ENCODE assay signal across 17 cellular contexts in the genomic region with DNA sequence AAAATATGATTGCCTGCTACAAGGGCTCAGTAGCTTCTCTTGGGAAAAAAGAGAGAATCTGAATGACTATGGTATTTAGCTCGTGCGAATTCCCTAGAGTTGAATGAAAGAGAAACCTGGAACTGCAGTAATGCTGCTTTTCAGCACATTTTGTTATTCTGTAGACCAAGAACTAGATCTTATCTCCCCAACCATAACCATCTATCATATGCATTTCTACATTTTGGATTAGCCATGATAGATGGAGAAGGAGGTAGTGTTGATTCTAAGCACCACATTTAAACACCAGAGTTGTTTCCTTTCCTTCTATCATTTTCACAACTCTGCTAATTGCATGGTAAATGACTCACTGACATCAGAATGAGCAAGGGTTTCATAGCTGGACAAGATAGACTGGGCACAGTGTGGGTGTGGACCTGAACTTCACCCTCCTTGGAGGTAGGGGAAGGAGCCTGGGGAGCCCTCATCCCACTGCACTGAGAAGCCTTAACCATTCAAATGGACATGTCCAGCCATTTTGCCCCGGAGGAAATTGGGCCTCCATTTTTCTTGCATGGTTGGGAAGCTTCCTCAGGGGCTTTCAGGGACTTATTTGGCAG. TPM values are rescaled to one million over a fixed set of nuclear protein-coding genes. Genes with fewer than 3 reads are reported as not detected.
DNase-seq lines count a peak whose midpoint lies in the region; ATAC-seq, FAIRE-seq and TF ChIP-seq lines count a peak whose summit lies in the region.
"Had no signal": no experiment of that assay in that cellular context is flagged by ENCODE, and none has a peak within 500 bp of the region (broad histone marks: within the 10 kb centered on the region; RNA-seq: fewer than 3 reads in every experiment).

No MANE protein-coding gene starts in this region.

- H3K4me3 Mint-ChIP-seq in astrocyte (ENCODE audit: unreplicated experiment): no peak overlapping the region
- H3K4me3 Mint-ChIP-seq: CD4-positive, CD25-positive, alpha-beta regulatory T cell had no signal

- H3K27ac ChIP-seq in astrocyte (ENCODE audit: low read depth, low read length) (no peak overlapping the region), foreskin keratinocyte (no peak overlapping the region), lower lobe of right lung (no peak overlapping the region)
- H3K27ac ChIP-seq: BLaER1 treated with 17β-estradiol and CSF1 and Interleukin-3, amounts not matched to agents 10 nM and 100 nM; HL-60 had no signal

- H3K9me3 Mint-ChIP-seq in astrocyte (ENCODE audit: unreplicated experiment): peaks cover 6% of the 10 kb centered on the region

- peak; percentile 26 for ATAC-seq in foreskin keratinocyte
- ATAC-seq in omental fat pad (ENCODE audit: low FRiP score): peak; percentile 74
- ATAC-seq in lower lobe of right lung: no peak
- no peak for ATAC-seq in GM19035 (IDR thresholded peaks at IDR 0.05; ENCODE audit: unreplicated experiment)

- intact Hi-C loops in lower lobe of right lung (cut with DNase I): no loop called here

- DNase-seq in GM03348 (ENCODE audit: low spot score) (peak; percentile 5), astrocyte (ENCODE audit: low read depth) (peak; percentile 71), foreskin keratinocyte (no peak), omental fat pad (ENCODE audit: low spot score) (no peak), lower lobe of right lung (no peak), NOMO-1 treated with DMSO at 0.1 percent for 48 hours (lab: John Stamatoyannopoulos, UW; ENCODE audit: unreplicated experiment) (no peak)
- DNase-seq in activated naive CD4-positive, alpha-beta T cell (lab: John Stamatoyannopoulos, UW): no peak
- DNase-seq: ACHN; Calu3; CD4-positive, CD25-positive, alpha-beta regulatory T cell; DMS 273 treated with DMSO at 0.1 percent for 48 hours; GOT3 had no signal

- H2AFZ ChIP-seq in astrocyte (ENCODE audit: low read depth, low read length): no peak overlapping the region

- H3K27me3 ChIP-seq in astrocyte (ENCODE audit: insufficient read depth, low read length): no peaks in the 10 kb centered on the region
- H3K27me3 ChIP-seq in foreskin keratinocyte: no peaks in the 10 kb centered on the region
- no peaks in the 10 kb centered on the region for H3K27me3 ChIP-seq in lower lobe of right lung (ENCODE audit: low read depth)
- H3K27me3 ChIP-seq: BLaER1 treated with 17β-estradiol and CSF1 and Interleukin-3, amounts not matched to agents 10 nM and 100 nM had no signal

- H3K9me3 ChIP-seq in astrocyte (ENCODE audit: insufficient read depth, low read depth, low read length) (no peaks in the 10 kb centered on the region), lower lobe of right lung (no peaks in the 10 kb centered on the region)
- H3K9me3 ChIP-seq: BLaER1 treated with 17β-estradiol and CSF1 and Interleukin-3, amounts not matched to agents 10 nM and 100 nM; HAP-1 had no signal

- FAIRE-seq in astrocyte (lab: Jason Lieb, UNC): no peak
- FAIRE-seq: GM12891 had no signal

- no peak overlapping the region for H3K4me2 ChIP-seq in astrocyte (ENCODE audit: low read length)
- H3K4me2 ChIP-seq: BLaER1 treated with 17β-estradiol and CSF1 and Interleukin-3, amounts not matched to agents 10 nM and 100 nM had no signal

- TF ChIP-seq CTCF in astrocyte (IDR thresholded peaks at IDR 0.05; ENCODE audit: insufficient read depth, low read depth, low read length) (no peak), foreskin keratinocyte (conservative IDR thresholded peaks at IDR 0.05) (no peak), omental fat pad (IDR thresholded peaks at IDR 0.05) (no peak), lower lobe of right lung (IDR thresholded peaks at IDR 0.05) (no peak)

- peaks cover 23% of the 10 kb centered on the region for H3K4me1 ChIP-seq in astrocyte (ENCODE audit: insufficient read depth, low read length)
- H3K4me1 ChIP-seq in foreskin keratinocyte: no peaks in the 10 kb centered on the region
- H3K4me1 ChIP-seq in lower lobe of right lung: no peaks in the 10 kb centered on the region
- H3K4me1 ChIP-seq: HAP-1 had no signal

- H3K36me3 ChIP-seq in astrocyte (ENCODE audit: insufficient read depth, low read length) (no peaks in the 10 kb centered on the region), lower lobe of right lung (no peaks in the 10 kb centered on the region)
- H3K36me3 ChIP-seq: BLaER1 treated with 17β-estradiol and CSF1 and Interleukin-3, amounts not matched to agents 10 nM and 100 nM; HAP-1 had no signal

- H3K36me3 Mint-ChIP-seq in astrocyte (ENCODE audit: low read depth, unreplicated experiment): no peaks in the 10 kb centered on the region
- H3K36me3 Mint-ChIP-seq: CD4-positive, CD25-positive, alpha-beta regulatory T cell had no signal

- H3K27ac Mint-ChIP-seq in astrocyte (ENCODE audit: unreplicated experiment): no peak overlapping the region
- H3K27ac Mint-ChIP-seq: CD4-positive, CD25-positive, alpha-beta regulatory T cell had no signal

- H3K9ac ChIP-seq in astrocyte (ENCODE audit: low read length): no peak overlapping the region
- H3K9ac ChIP-seq: BLaER1 treated with 17β-estradiol and CSF1 and Interleukin-3, amounts not matched to agents 10 nM and 100 nM had no signal

- no peaks in the 10 kb centered on the region for H4K20me1 ChIP-seq in astrocyte (ENCODE audit: insufficient read depth, low read length)
- H4K20me1 ChIP-seq: BLaER1 treated with 17β-estradiol and CSF1 and Interleukin-3, amounts not matched to agents 10 nM and 100 nM had no signal

- H3K4me3 ChIP-seq in astrocyte (ENCODE audit: insufficient read depth, low read depth, low read length): no peak overlapping the region
- no peak overlapping the region for H3K4me3 ChIP-seq in lower lobe of right lung
- H3K4me3 ChIP-seq: BLaER1 treated with 17β-estradiol and CSF1 and Interleukin-3, amounts not matched to agents 10 nM and 100 nM; HAP-1 had no signal

- H3K27me3 Mint-ChIP-seq in astrocyte (ENCODE audit: low read depth, unreplicated experiment): peaks cover 6% of the 10 kb centered on the region

- H3K4me1 Mint-ChIP-seq in astrocyte (ENCODE audit: low read depth, unreplicated experiment): peaks cover 27% of the 10 kb centered on the region
- H3K4me1 Mint-ChIP-seq: CD4-positive, CD25-positive, alpha-beta regulatory T cell had no signal

- H3K79me2 ChIP-seq in astrocyte (ENCODE audit: insufficient read depth, low read length): no peaks in the 10 kb centered on the region

RNA-seq across cellular contexts. Expression of a gene that starts 55.3 kb away (rescaled TPM):
- total RNA-seq in astrocyte: 2.1 and 4.4 TPM in 2 replicates
- total RNA-seq in foreskin keratinocyte: 0.20 and 0.25 TPM in 2 replicates
- polyA plus RNA-seq in foreskin keratinocyte: 0.07 TPM in 1 of 2 replicates, not detected in the other
- 10 to 100 TPM in 2 of 4 donors, 1 to 10 TPM in 2; 5.4 to 32.5 (median 16.6) TPM for total RNA-seq in omental fat pad
- 7.4 TPM for total RNA-seq in lower lobe of right lung
- total RNA-seq: Calu3; CD4-positive, CD25-positive, alpha-beta regulatory T cell had no signal
- polyA plus RNA-seq: CD4-positive, CD25-positive, alpha-beta regulatory T cell had no signal

Comparison
In these comparisons a context has a peak if more than half of its experiments do, and no peak if none do; other contexts are left out.
1. DNase-seq: peak in GM03348 (single experiment) and astrocyte (single experiment); none in foreskin keratinocyte (0 of 2), omental fat pad (single experiment), lower lobe of right lung (single experiment), NOMO-1 treated with DMSO at 0.1 percent for 48 hours (single experiment) and activated naive CD4-positive, alpha-beta T cell (0 of 4).
2. ATAC-seq: peak in foreskin keratinocyte (single experiment) and omental fat pad (single experiment); none in lower lobe of right lung (0 of 2) and GM19035 (single experiment).